8 cellular contexts compared by ENCODE assay signal in genomic region chr14:104799657-104800599, GRCh38. TPM values are rescaled to one million over a fixed set of nuclear protein-coding genes. Genes with fewer than 3 reads are reported as not detected.
DNase-seq lines count a peak whose midpoint lies in the region; ATAC-seq, FAIRE-seq and TF ChIP-seq lines count a peak whose summit lies in the region.

No MANE protein-coding gene starts in this region.

- H3K9me3 ChIP-seq in SK-N-SH (no peaks in the 10 kb centered on the region), pancreas (no peaks in the 10 kb centered on the region), tibial nerve (no peaks in the 10 kb centered on the region)

- peaks cover 14 to 51% of the 10 kb centered on the region in 2 experiments; a peak in 3 of 4 replicates for H3K4me1 ChIP-seq in SK-N-SH (ENCODE audit: control insufficient read depth in 1 of 2, insufficient read depth in 2 of 2, low read depth in 1 of 2, low read length in 1 of 2)
- H3K4me1 ChIP-seq in pancreas, result peaks cover 17 to 36% (median 22%) of the 10 kb centered on the region in 3 donors
- peaks cover 0 to 79% (median 22%) of the 10 kb centered on the region in 4 donors for H3K4me1 ChIP-seq in tibial nerve

- DNase-seq in NCI-H345 (lab: John Stamatoyannopoulos, UW) (peak; percentile 71), NCI-H345 treated with DMSO at 0.1 percent for 48 hours (lab: John Stamatoyannopoulos, UW; ENCODE audit: unreplicated experiment) (no peak), SK-N-SH (peak; percentile 97), Right ventricle myocardium inferior (ENCODE audit: missing footprints) (peak; percentile 96), pancreas (peak; percentile 83 to 95 (median 92)), tibial nerve (ENCODE audit: low spot score in 2 of 2) (peak; percentile 69 to 74)
- peak in 1 of 2 donors; percentile 71 for DNase-seq in activated naive CD4-positive, alpha-beta T cell treated with anti-CD3 and anti-CD28 coated beads, Interleukin-2, amount 50 U/mL, for 72 hours (ENCODE audit: low spot score in 2 of 2)

- H3K9ac ChIP-seq in SK-N-SH, result peak overlapping the region; percentile 47; the same call in 1 of the 2 replicates

- intact Hi-C loops in Right ventricle myocardium inferior (cut with DNase I), result loop anchor here (1.0 to 5.0 kb wide), 2 partner anchors 26 to 48 kb away; partner anchors contain the start of gene SIVA1
- intact Hi-C loops in pancreas (cut with DNase I), result no loop called here

- peaks cover 22% of the 10 kb centered on the region for H3F3A ChIP-seq in SK-N-SH (replicated peaks; ENCODE audit: insufficient read depth)

- no peak overlapping the region for H3K27ac Mint-ChIP-seq in activated naive CD4-positive, alpha-beta T cell treated with anti-CD3 and anti-CD28 coated beads, Interleukin-2, amount 50 U/mL, for 72 hours

- 62% methylated on average over 24 of the region's 68 CpGs for WGBS in SK-N-SH (ENCODE audit: low lambda C conversion rate)
- WGBS in pancreas, 2 donors, result 13 to 30% methylated on average over 34 to 68 of the region's 68 CpGs
- WGBS in tibial nerve, 2 donors, result 7 to 9% methylated on average over 28 to 47 of the region's 68 CpGs

- H3K4me2 ChIP-seq in SK-N-SH, result peak overlapping the region; percentile 71; the same call in 1 of the 2 replicates

- H2AFZ ChIP-seq in SK-N-SH (ENCODE audit: low read depth), result peak overlapping the region; percentile 86

- no peak for FAIRE-seq in pancreas (lab: Jason Lieb, UNC)

- ATAC-seq in HG03280 (IDR thresholded peaks at IDR 0.05; ENCODE audit: unreplicated experiment), result peak; percentile 48
- ATAC-seq in activated naive CD4-positive, alpha-beta T cell treated with anti-CD3 and anti-CD28 coated beads, Interleukin-2, amount 50 U/mL, for 72 hours, result peak; percentile 65 to 77
- peak; percentile 82 for ATAC-seq in Right ventricle myocardium inferior
- ATAC-seq in pancreas, result peak; percentile 71 to 81 (median 76)

- no peaks in the 10 kb centered on the region for H3K9me2 ChIP-seq in SK-N-SH

- no peaks in the 10 kb centered on the region for H4K20me1 ChIP-seq in SK-N-SH (ENCODE audit: insufficient read depth)

- H3K27me3 ChIP-seq in SK-N-SH (ENCODE audit: insufficient read depth), result no peaks in the 10 kb centered on the region
- H3K27me3 ChIP-seq in pancreas, result no peaks in the 10 kb centered on the region
- no peaks in the 10 kb centered on the region for H3K27me3 ChIP-seq in tibial nerve

- H3K9me3 Mint-ChIP-seq in activated naive CD4-positive, alpha-beta T cell treated with anti-CD3 and anti-CD28 coated beads, Interleukin-2, amount 50 U/mL, for 72 hours, result no peaks in the 10 kb centered on the region

- no peak for TF ChIP-seq EP300 in SK-N-SH (IDR thresholded peaks at IDR 0.05; ENCODE audit: borderline replicate concordance in 1 of 2, low read depth in 1 of 2, low read length in 1 of 2)
- TF ChIP-seq EP300 in tibial nerve (IDR thresholded peaks at IDR 0.05), result peak in 1 of 2 donors; percentile 74

- TF ChIP-seq CTCF in SK-N-SH (IDR thresholded peaks at IDR 0.05) (peak; percentile 46), pancreas (IDR thresholded peaks at IDR 0.05) (peak in 2 of 4 donors; percentile 16 to 25), tibial nerve (IDR thresholded peaks at IDR 0.05) (peak; percentile 23 to 57 (median 51))

- POLR2A ChIA-PET in SK-N-SH (lab: Yijun Ruan, JAX), result no interaction called here

- no peaks in the 10 kb centered on the region for H3K36me3 Mint-ChIP-seq in activated naive CD4-positive, alpha-beta T cell treated with anti-CD3 and anti-CD28 coated beads, Interleukin-2, amount 50 U/mL, for 72 hours

- CTCF ChIA-PET in SK-N-SH (lab: Yijun Ruan, JAX), result interaction anchor here (0.8 to 5.2 kb wide), 8 partner anchors 9 to 134 kb away, joined by 3 to 26 read pairs (median 4); no protein-coding TSS in a partner anchor

- TF ChIP-seq RAD21 in SK-N-SH (IDR thresholded peaks at IDR 0.05; ENCODE audit: low read length), result no peak

- no peaks in the 10 kb centered on the region for H3K36me3 ChIP-seq in SK-N-SH (replicated peaks in 1 of 2; ENCODE audit: control insufficient read depth in 1 of 2, insufficient read depth in 2 of 2, low read length in 1 of 2)
- H3K36me3 ChIP-seq in pancreas, result no peaks in the 10 kb centered on the region
- peaks cover 0 to 5% (median 0%) of the 10 kb centered on the region in 3 donors for H3K36me3 ChIP-seq in tibial nerve

- no peak for TF ChIP-seq POLR2A in tibial nerve (IDR thresholded peaks at IDR 0.05)

- H3K4me3 ChIP-seq in SK-N-SH (ENCODE audit: low read depth in 2 of 2, low read length in 1 of 2) (peak overlapping the region; percentile 47 to 67; a peak in 3 of 4 replicates), pancreas (peak overlapping the region; percentile 19 to 67 (median 40)), tibial nerve (peak overlapping the region; percentile 32 to 93 (median 64))

- peaks cover 1% of the 10 kb centered on the region; the same call in 1 of the 2 replicates for H3K79me2 ChIP-seq in SK-N-SH (ENCODE audit: insufficient read depth)

- H3K27ac ChIP-seq in SK-N-SH (ENCODE audit: low read depth in 2 of 2, low read length in 1 of 2) (peak overlapping the region in 1 of 2 experiments; percentile 39; a peak in 1 of 4 replicates), pancreas (peak overlapping the region; percentile 84 to 97 (median 92)), tibial nerve (peak overlapping the region; percentile 92 to 99 (median 95))

TF ChIP-seq in SK-N-SH, 30 proteins besides CTCF, POLR2A, EP300 and RAD21:
- TF ChIP-seq ZBTB33 (IDR thresholded peaks at IDR 0.05; ENCODE audit: borderline replicate concordance, low read depth), result peak; percentile 79
- no peak; the same call in 1 of the 2 replicates for TF ChIP-seq FOSL2 (IDR thresholded peaks at IDR 0.05; ENCODE audit: borderline replicate concordance, low read depth)
- TF ChIP-seq CHD2 (IDR thresholded peaks at IDR 0.05; ENCODE audit: low read length, partially characterized antibody), result peak; percentile 98
TF ChIP-seq in SK-N-SH: peak in this region for 2.

RNA-seq across cellular contexts. Expression of gene ZBTB42, which starts 1.0 kb away (rescaled TPM):
- polyA plus RNA-seq in SK-N-SH (2012; rRNA removed) (2.9 and 3.1 TPM in 2 replicates), pancreas (1 to 10 TPM; 4.1 to 7.6 TPM)
- 1.4 and 2.2 TPM in 2 replicates for polyA plus RNA-seq in SK-N-SH (2012; cell fraction: cytosol; rRNA removed)
- 1.7 TPM in 2 replicates for polyA plus RNA-seq in SK-N-SH (2012; cell fraction: nucleus; rRNA removed)
- 1 to 10 TPM; 2.0 to 2.9 TPM for total RNA-seq in activated naive CD4-positive, alpha-beta T cell treated with anti-CD3 and anti-CD28 coated beads, Interleukin-2, amount 50 U/mL, for 72 hours
- total RNA-seq in Right ventricle myocardium inferior (5.6 TPM), pancreas (10 to 100 TPM in 1 of 6 donors, 1 to 10 TPM in 5; 7.8 to 10.8 (median 8.5) TPM), tibial nerve (10 to 100 TPM in 1 of 4 donors, 1 to 10 TPM in 3; 5.9 to 12.3 (median 6.7) TPM)

RNA-seq across cellular contexts. Expression of gene AKT1, which starts 4.4 kb away (rescaled TPM):
- polyA plus RNA-seq in SK-N-SH (2012; rRNA removed) (185 and 198 TPM in 2 replicates), pancreas (100 to 1,000 TPM in 1 of 2 donors, 10 to 100 TPM in 1; 84.7 to 106 TPM)
- 99.2 and 137 TPM in 2 replicates for polyA plus RNA-seq in SK-N-SH (2012; cell fraction: cytosol; rRNA removed)
- 365 and 420 TPM in 2 replicates for polyA plus RNA-seq in SK-N-SH (2012; cell fraction: nucleus; rRNA removed)
- 100 to 1,000 TPM; 111 to 113 TPM for total RNA-seq in activated naive CD4-positive, alpha-beta T cell treated with anti-CD3 and anti-CD28 coated beads, Interleukin-2, amount 50 U/mL, for 72 hours
- total RNA-seq in Right ventricle myocardium inferior (134 TPM), pancreas (100 to 1,000 TPM in 1 of 6 donors, 10 to 100 TPM in 5; 70.0 to 102 (median 79.7) TPM), tibial nerve (100 to 1,000 TPM; 130 to 199 (median 144) TPM)

RNA-seq across cellular contexts. Expression of gene SIVA1, which starts 47.0 kb away (rescaled TPM):
- polyA plus RNA-seq in SK-N-SH (2012; rRNA removed) (122 and 137 TPM in 2 replicates), pancreas (100 to 1,000 TPM in 1 of 2 donors, 10 to 100 TPM in 1; 76.3 to 136 TPM)
- 57.2 and 97.8 TPM in 2 replicates for polyA plus RNA-seq in SK-N-SH (2012; cell fraction: cytosol; rRNA removed)
- polyA plus RNA-seq in SK-N-SH (2012; cell fraction: nucleus; rRNA removed), result 109 and 142 TPM in 2 replicates
- 10 to 100 TPM; 86.1 to 87.1 TPM for total RNA-seq in activated naive CD4-positive, alpha-beta T cell treated with anti-CD3 and anti-CD28 coated beads, Interleukin-2, amount 50 U/mL, for 72 hours
- total RNA-seq in Right ventricle myocardium inferior (54.4 TPM), pancreas (10 to 100 TPM; 29.1 to 54.6 (median 38.8) TPM), tibial nerve (100 to 1,000 TPM; 260 to 422 (median 378) TPM)
